8 cellular contexts compared by ENCODE assay signal in the genomic region with DNA sequence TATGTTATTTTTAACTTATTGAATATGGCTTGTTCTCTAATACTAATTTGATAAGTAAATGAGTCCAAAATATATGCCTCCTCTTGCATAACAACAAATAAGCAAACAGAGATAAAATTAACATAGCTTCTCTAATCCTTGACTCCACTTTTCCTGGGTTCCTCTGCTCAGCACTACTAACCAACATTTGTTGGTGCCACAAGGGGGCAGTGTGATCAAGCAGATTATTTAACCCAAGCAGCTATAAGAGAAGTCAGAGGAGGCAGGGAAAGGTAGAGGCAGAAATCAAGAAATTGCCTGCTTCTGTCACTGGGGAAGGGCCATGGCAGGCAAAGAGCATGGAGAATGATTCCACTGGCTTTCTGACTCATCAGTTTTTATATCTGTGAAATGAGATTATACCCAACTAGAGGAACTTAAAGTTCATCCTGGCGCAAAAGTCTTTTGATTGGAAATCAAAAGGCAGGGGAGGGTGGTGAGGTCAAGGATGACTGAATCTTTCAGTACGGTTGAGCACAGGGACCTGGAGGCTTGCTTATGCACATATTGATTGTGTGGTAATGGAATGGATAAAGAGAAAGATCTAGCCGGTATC.
A peak's percentile ranks its signal among the peaks of the same experiment; 100 is the strongest.
DNase-seq lines count a peak whose midpoint lies in the region; ATAC-seq and TF ChIP-seq lines count a peak whose summit lies in the region.

No MANE protein-coding gene starts in this region.

- peaks cover 56% of the 10 kb centered on the region for H3K27me3 ChIP-seq in BE2C

- H3K27me3 Mint-ChIP-seq in natural killer cell (ENCODE audit: low read depth in 2 of 2) = peaks cover 23 to 28% of the 10 kb centered on the region in 2 donors

- TF ChIP-seq CTCF in BE2C (IDR thresholded peaks at IDR 0.05; ENCODE audit: low read depth, low read length) (peak; percentile 84), natural killer cell (IDR thresholded peaks at IDR 0.05) (peak; percentile 88)

- H3K9me3 Mint-ChIP-seq in natural killer cell = no peaks in the 10 kb centered on the region

- intact Hi-C loops in natural killer cell (cut with micrococcal nuclease) = loop anchor here (1.0 to 5.0 kb wide), 4 partner anchors 359 to 1675 kb away; partner anchors contain the start of gene CD80

- peaks cover 0 to 6% of the 10 kb centered on the region in 2 donors for H3K4me1 Mint-ChIP-seq in natural killer cell

- H3K4me3 Mint-ChIP-seq in natural killer cell = no peak overlapping the region

- no peaks in the 10 kb centered on the region for H3K36me3 ChIP-seq in BE2C

- no peak overlapping the region for H3K4me3 ChIP-seq in BE2C (ENCODE audit: low read depth, low read length)

- TF ChIP-seq POLR2A in erythroblast (IDR thresholded peaks at IDR 0.05; ENCODE audit: low read length) = no peak

- peak; percentile 58 for ATAC-seq in GM18870 (IDR thresholded peaks at IDR 0.05; ENCODE audit: unreplicated experiment)
- ATAC-seq in HG03442 (IDR thresholded peaks at IDR 0.05; ENCODE audit: unreplicated experiment) = peak; percentile 70
- peak; percentile 57 to 75 (median 64) for ATAC-seq in natural killer cell

- no peaks in the 10 kb centered on the region for H3K4me1 ChIP-seq in BE2C

- DNase-seq in BE2C (peak; percentile 73), NOMO-1 treated with dmso at 0.1 percent for 144 hours (lab: John Stamatoyannopoulos, UW; ENCODE audit: unreplicated experiment) (peak; percentile 23), erythroblast (lab: John Stamatoyannopoulos, UW) (peak; percentile 52 to 77), natural killer cell (peak; percentile 47)
- DNase-seq in activated CD8-positive, alpha-beta memory T cell treated with anti-CD3 and anti-CD28 coated beads, Interleukin-2, amount 50 U/mL, for 1 hour (ENCODE audit: extremely low read depth) = peak; percentile 23
- peak; percentile 43 for DNase-seq in stimulated activated naive CD4-positive, alpha-beta T cell treated with Interleukin-2 at 50 U/mL for 16 hours (lab: John Stamatoyannopoulos, UW)

- H3K9me3 ChIP-seq in BE2C = no peaks in the 10 kb centered on the region

- H3K27ac Mint-ChIP-seq in natural killer cell = no peak overlapping the region

- H3K36me3 Mint-ChIP-seq in natural killer cell = no peaks in the 10 kb centered on the region

Comparison
In these comparisons a context has a peak if more than half of its experiments do, and no peak if none do; other contexts are left out.
1. DNase-seq: peak in every context shown above with its lines; median percentile 73 in BE2C; 64 in erythroblast; 47 in natural killer cell; 43 in stimulated activated naive CD4-positive, alpha-beta T cell treated with Interleukin-2 at 50 U/mL for 16 hours; 23 in NOMO-1 treated with dmso at 0.1 percent for 144 hours; 23 in activated CD8-positive, alpha-beta memory T cell treated with anti-CD3 and anti-CD28 coated beads, Interleukin-2, amount 50 U/mL, for 1 hour.